Comparison of ENCODE assay signal across 2 cellular contexts in the genomic region with DNA sequence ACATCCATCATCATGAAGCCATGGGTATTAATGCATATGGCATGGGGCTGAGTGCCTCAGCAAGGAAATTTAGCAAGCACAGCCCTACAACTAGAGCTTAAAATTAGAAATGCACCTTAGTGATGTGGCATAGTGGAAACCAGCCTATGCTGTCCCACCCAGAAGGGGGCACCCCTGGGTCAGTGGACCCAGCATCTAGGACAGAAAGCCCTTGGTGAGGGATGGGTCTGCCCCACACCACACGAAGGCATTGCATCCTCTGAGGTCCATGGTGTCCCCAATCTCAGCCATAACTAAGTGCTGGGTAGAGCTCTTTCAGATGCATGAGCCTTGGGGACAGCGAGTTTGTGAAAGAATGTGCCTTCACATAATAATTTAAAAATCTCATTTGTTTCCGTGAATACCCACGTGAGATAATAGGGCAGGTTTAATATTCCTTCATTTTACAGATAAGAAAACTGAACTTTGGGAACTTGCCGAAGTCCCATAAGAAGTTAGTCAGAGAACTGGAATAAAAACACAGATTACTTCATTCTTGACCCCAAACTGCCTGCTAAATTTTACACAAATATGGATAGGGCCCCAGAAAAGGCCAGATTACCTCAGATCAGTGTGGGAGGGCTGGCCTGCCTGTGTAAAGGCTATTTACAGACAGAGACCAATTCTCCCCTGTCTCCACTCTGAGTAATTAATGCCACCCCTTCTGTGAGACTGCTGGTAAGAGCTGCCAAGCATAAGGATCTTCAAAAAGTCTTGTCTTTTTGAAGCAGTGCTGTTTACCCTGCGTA.
TF ChIP-seq lines count a peak whose summit lies in the region.

No MANE protein-coding gene starts in this region.

TF ChIP-seq in H1, 55 proteins besides CTCF, POLR2A, EP300 and RAD21 (continues in another document):
- TF ChIP-seq YY1 (IDR thresholded peaks at IDR 0.05; ENCODE audit: low read depth, low read length): no peak
- no peak for TF ChIP-seq NANOG (IDR thresholded peaks at IDR 0.05; ENCODE audit: insufficient read depth, low read depth, low read length, poor library complexity, severe bottlenecking)
- no peak for TF ChIP-seq KDM1A (IDR thresholded peaks at IDR 0.05; ENCODE audit: borderline replicate concordance, low read length)
- TF ChIP-seq, protein P1, sequence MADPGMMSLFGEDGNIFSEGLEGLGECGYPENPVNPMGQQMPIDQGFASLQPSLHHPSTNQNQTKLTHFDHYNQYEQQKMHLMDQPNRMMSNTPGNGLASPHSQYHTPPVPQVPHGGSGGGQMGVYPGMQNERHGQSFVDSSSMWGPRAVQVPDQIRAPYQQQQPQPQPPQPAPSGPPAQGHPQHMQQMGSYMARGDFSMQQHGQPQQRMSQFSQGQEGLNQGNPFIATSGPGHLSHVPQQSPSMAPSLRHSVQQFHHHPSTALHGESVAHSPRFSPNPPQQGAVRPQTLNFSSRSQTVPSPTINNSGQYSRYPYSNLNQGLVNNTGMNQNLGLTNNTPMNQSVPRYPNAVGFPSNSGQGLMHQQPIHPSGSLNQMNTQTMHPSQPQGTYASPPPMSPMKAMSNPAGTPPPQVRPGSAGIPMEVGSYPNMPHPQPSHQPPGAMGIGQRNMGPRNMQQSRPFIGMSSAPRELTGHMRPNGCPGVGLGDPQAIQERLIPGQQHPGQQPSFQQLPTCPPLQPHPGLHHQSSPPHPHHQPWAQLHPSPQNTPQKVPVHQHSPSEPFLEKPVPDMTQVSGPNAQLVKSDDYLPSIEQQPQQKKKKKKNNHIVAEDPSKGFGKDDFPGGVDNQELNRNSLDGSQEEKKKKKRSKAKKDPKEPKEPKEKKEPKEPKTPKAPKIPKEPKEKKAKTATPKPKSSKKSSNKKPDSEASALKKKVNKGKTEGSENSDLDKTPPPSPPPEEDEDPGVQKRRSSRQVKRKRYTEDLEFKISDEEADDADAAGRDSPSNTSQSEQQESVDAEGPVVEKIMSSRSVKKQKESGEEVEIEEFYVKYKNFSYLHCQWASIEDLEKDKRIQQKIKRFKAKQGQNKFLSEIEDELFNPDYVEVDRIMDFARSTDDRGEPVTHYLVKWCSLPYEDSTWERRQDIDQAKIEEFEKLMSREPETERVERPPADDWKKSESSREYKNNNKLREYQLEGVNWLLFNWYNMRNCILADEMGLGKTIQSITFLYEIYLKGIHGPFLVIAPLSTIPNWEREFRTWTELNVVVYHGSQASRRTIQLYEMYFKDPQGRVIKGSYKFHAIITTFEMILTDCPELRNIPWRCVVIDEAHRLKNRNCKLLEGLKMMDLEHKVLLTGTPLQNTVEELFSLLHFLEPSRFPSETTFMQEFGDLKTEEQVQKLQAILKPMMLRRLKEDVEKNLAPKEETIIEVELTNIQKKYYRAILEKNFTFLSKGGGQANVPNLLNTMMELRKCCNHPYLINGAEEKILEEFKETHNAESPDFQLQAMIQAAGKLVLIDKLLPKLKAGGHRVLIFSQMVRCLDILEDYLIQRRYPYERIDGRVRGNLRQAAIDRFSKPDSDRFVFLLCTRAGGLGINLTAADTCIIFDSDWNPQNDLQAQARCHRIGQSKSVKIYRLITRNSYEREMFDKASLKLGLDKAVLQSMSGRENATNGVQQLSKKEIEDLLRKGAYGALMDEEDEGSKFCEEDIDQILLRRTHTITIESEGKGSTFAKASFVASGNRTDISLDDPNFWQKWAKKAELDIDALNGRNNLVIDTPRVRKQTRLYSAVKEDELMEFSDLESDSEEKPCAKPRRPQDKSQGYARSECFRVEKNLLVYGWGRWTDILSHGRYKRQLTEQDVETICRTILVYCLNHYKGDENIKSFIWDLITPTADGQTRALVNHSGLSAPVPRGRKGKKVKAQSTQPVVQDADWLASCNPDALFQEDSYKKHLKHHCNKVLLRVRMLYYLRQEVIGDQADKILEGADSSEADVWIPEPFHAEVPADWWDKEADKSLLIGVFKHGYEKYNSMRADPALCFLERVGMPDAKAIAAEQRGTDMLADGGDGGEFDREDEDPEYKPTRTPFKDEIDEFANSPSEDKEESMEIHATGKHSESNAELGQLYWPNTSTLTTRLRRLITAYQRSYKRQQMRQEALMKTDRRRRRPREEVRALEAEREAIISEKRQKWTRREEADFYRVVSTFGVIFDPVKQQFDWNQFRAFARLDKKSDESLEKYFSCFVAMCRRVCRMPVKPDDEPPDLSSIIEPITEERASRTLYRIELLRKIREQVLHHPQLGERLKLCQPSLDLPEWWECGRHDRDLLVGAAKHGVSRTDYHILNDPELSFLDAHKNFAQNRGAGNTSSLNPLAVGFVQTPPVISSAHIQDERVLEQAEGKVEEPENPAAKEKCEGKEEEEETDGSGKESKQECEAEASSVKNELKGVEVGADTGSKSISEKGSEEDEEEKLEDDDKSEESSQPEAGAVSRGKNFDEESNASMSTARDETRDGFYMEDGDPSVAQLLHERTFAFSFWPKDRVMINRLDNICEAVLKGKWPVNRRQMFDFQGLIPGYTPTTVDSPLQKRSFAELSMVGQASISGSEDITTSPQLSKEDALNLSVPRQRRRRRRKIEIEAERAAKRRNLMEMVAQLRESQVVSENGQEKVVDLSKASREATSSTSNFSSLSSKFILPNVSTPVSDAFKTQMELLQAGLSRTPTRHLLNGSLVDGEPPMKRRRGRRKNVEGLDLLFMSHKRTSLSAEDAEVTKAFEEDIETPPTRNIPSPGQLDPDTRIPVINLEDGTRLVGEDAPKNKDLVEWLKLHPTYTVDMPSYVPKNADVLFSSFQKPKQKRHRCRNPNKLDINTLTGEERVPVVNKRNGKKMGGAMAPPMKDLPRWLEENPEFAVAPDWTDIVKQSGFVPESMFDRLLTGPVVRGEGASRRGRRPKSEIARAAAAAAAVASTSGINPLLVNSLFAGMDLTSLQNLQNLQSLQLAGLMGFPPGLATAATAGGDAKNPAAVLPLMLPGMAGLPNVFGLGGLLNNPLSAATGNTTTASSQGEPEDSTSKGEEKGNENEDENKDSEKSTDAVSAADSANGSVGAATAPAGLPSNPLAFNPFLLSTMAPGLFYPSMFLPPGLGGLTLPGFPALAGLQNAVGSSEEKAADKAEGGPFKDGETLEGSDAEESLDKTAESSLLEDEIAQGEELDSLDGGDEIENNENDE (IDR thresholded peaks at IDR 0.05; ENCODE audit: insufficient replicate concordance, low read length): no peak
- TF ChIP-seq CEBPB (IDR thresholded peaks at IDR 0.05; ENCODE audit: low read depth, low read length): no peak
- no peak for TF ChIP-seq RBBP5 (IDR thresholded peaks at IDR 0.05; ENCODE audit: borderline replicate concordance, low read depth, low read length)
- TF ChIP-seq BCL11A (IDR thresholded peaks at IDR 0.05; ENCODE audit: low read depth in 2 of 2, low read length in 2 of 2): no peak
- no peak for TF ChIP-seq HDAC6 (IDR thresholded peaks at IDR 0.05; ENCODE audit: low read depth, low read length)
- no peak for TF ChIP-seq TAF1 (IDR thresholded peaks at IDR 0.05; ENCODE audit: low read depth, low read length)
- TF ChIP-seq SIRT6 (IDR thresholded peaks at IDR 0.05; ENCODE audit: low read length): no peak
- no peak for TF ChIP-seq CHD2 (IDR thresholded peaks at IDR 0.05; ENCODE audit: low read length)
- no peak for TF ChIP-seq SP2 (IDR thresholded peaks at IDR 0.05; ENCODE audit: low read length)
- TF ChIP-seq TEAD4 (IDR thresholded peaks at IDR 0.05; ENCODE audit: low read depth, low read length): no peak
- no peak for TF ChIP-seq SIN3A (conservative IDR thresholded peaks at IDR 0.05 in 1 of 2, IDR thresholded peaks at IDR 0.05 in 1 of 2; ENCODE audit: low read depth in 1 of 2, low read length in 2 of 2)
- TF ChIP-seq KDM4A (IDR thresholded peaks at IDR 0.05; ENCODE audit: low read depth, low read length, severe bottlenecking): no peak
- no peak for TF ChIP-seq TCF12 (IDR thresholded peaks at IDR 0.05; ENCODE audit: low read depth, low read length)
- TF ChIP-seq CTBP2 (IDR thresholded peaks at IDR 0.05; ENCODE audit: borderline replicate concordance, insufficient read depth, insufficient read length, low read length): no peak

TF ChIP-seq in HepG2, 621 proteins besides CTCF, POLR2A, EP300 and RAD21:
- peak; percentile 52 for TF ChIP-seq STAG1 (CRISPR knock-in tag; IDR thresholded peaks at IDR 0.05)
- no peak for TF ChIP-seq ETV6 (CRISPR knock-in tag; conservative IDR thresholded peaks at IDR 0.05)
- peak; percentile 40; the same call in 1 of the 2 replicates for TF ChIP-seq SMC3 (IDR thresholded peaks at IDR 0.05; ENCODE audit: low read length)
- no peak for TF ChIP-seq TSC22D2 (CRISPR knock-in tag; IDR thresholded peaks at IDR 0.05; ENCODE audit: borderline replicate concordance)
